ENCODE assay signal across 16 cellular contexts in genomic region chr10:83666762-83667161, GRCh38.
DNase-seq lines count a peak whose midpoint lies in the region; ATAC-seq and TF ChIP-seq lines count a peak whose summit lies in the region.
"Had no signal": no experiment of that assay in that cellular context is flagged by ENCODE, and none has a peak within 500 bp of the region (broad histone marks: within the 10 kb centered on the region; RNA-seq: fewer than 3 reads in every experiment).

No MANE protein-coding gene starts in this region.

- POLR2A ChIA-PET in activated CD8-positive, alpha-beta T cell treated with anti-CD3 and anti-CD28 coated beads for 36 hours (lab: Charles Lee) = no interaction called here

- TF ChIP-seq CTCF in omental fat pad (IDR thresholded peaks at IDR 0.05) = no peak
- no peak for TF ChIP-seq CTCF in activated CD8-positive, alpha-beta T cell treated with anti-CD3 and anti-CD28 coated beads for 36 hours (IDR thresholded peaks at IDR 0.05)

- DNase-seq in AG08395 (ENCODE audit: low spot score) (peak; percentile 10), GM04503 (ENCODE audit: low read depth) (peak; percentile 13), omental fat pad (ENCODE audit: low spot score) (no peak), NCI-H1417 (lab: John Stamatoyannopoulos, UW) (no peak), HCEC 1CT (no peak)
- DNase-seq in activated CD8-positive, alpha-beta T cell treated with anti-CD3 and anti-CD28 coated beads for 36 hours = no peak
- DNase-seq: CD8-positive, alpha-beta memory T cell; EL; HFFc6; NCI-H1105; NCI-H187; NCI-H510A treated with DMSO at 0.1 percent for 48 hours; SIG-M5 had no signal

- H3K4me1 Mint-ChIP-seq in activated CD8-positive, alpha-beta T cell treated with anti-CD3 and anti-CD28 coated beads for 36 hours (ENCODE audit: low read depth) = no peaks in the 10 kb centered on the region
- H3K4me1 Mint-ChIP-seq: CD8-positive, alpha-beta memory T cell had no signal

- intact Hi-C loops in activated CD8-positive, alpha-beta T cell treated with anti-CD3 and anti-CD28 coated beads for 36 hours (cut with micrococcal nuclease) = no loop called here

- CTCF ChIA-PET in activated CD8-positive, alpha-beta T cell treated with anti-CD3 and anti-CD28 coated beads for 36 hours (lab: Charles Lee) = no interaction called here

- H3K36me3 Mint-ChIP-seq in activated CD8-positive, alpha-beta T cell treated with anti-CD3 and anti-CD28 coated beads for 36 hours (ENCODE audit: low read depth) = no peaks in the 10 kb centered on the region
- H3K36me3 Mint-ChIP-seq: CD8-positive, alpha-beta memory T cell had no signal

- H3K27ac ChIP-seq in cingulate gyrus (ENCODE audit: low read depth, low read length) = peak overlapping the region; percentile 52
- H3K27ac ChIP-seq: BLaER1 had no signal

- H3K27ac Mint-ChIP-seq in activated CD8-positive, alpha-beta T cell treated with anti-CD3 and anti-CD28 coated beads for 36 hours = no peak overlapping the region
- H3K27ac Mint-ChIP-seq: CD8-positive, alpha-beta memory T cell; HFFc6 had no signal

- H3K4me3 Mint-ChIP-seq in activated CD8-positive, alpha-beta T cell treated with anti-CD3 and anti-CD28 coated beads for 36 hours = no peak overlapping the region
- H3K4me3 Mint-ChIP-seq: CD8-positive, alpha-beta memory T cell; HFFc6 had no signal

- no peaks in the 10 kb centered on the region for H3K27me3 Mint-ChIP-seq in activated CD8-positive, alpha-beta T cell treated with anti-CD3 and anti-CD28 coated beads for 36 hours
- H3K27me3 Mint-ChIP-seq: CD8-positive, alpha-beta memory T cell had no signal

- no peaks in the 10 kb centered on the region for H3K9me3 Mint-ChIP-seq in activated CD8-positive, alpha-beta T cell treated with anti-CD3 and anti-CD28 coated beads for 36 hours

- ATAC-seq in omental fat pad (ENCODE audit: low FRiP score) = peak; percentile 44
- no peak for ATAC-seq in activated CD8-positive, alpha-beta T cell treated with anti-CD3 and anti-CD28 coated beads for 36 hours
- ATAC-seq: K562 had no signal

Comparison
In these comparisons a context has a peak if more than half of its experiments do, and no peak if none do; other contexts are left out.
1. DNase-seq: peak in AG08395 (single experiment) and GM04503 (single experiment); none in omental fat pad (single experiment), NCI-H1417 (0 of 3), HCEC 1CT (single experiment) and activated CD8-positive, alpha-beta T cell treated with anti-CD3 and anti-CD28 coated beads for 36 hours (single experiment).